19 cellular contexts compared by ENCODE assay signal in genomic region chr3:61445924-61446323, GRCh38.
DNase-seq lines count a peak whose midpoint lies in the region; FAIRE-seq and TF ChIP-seq lines count a peak whose summit lies in the region.
"Had no signal": no experiment of that assay in that cellular context is flagged by ENCODE, and none has a peak within 500 bp of the region (broad histone marks: within the 10 kb centered on the region; RNA-seq: fewer than 3 reads in every experiment).

No MANE protein-coding gene starts in this region.

- POLR2A ChIA-PET in MCF 10A (lab: Yijun Ruan, JAX), result no interaction called here

- peak; percentile 38 for FAIRE-seq in D721Med (lab: Jason Lieb, UNC)
- peak; percentile 42 for FAIRE-seq in urothelium cell line (lab: Jason Lieb, UNC)
- FAIRE-seq: A549, GM12891, GM19239 had no signal

- TF ChIP-seq CTCF in MCF 10A (IDR thresholded peaks at IDR 0.05; ENCODE audit: unreplicated experiment) (no peak), breast epithelium (IDR thresholded peaks at IDR 0.05) (no peak), D721Med (IDR thresholded peaks at IDR 0.05; ENCODE audit: insufficient read depth, missing control alignments) (no peak)

- H3K27ac Mint-ChIP-seq in MCF 10A (ENCODE audit: low read depth, unreplicated experiment), result peak overlapping the region; percentile 96
- H3K27ac Mint-ChIP-seq: B cell; CD4-positive, alpha-beta T cell; CD8-positive, alpha-beta T cell had no signal

- BruUV-seq in MCF 10A (replicated peaks; lab: Mats Ljungman, UMichigan), result no TSS peak

- no peak overlapping the region for H3K27ac ChIP-seq in breast epithelium
- H3K27ac ChIP-seq: 22Rv1; A549; BLaER1 treated with 17β-estradiol and CSF1 and Interleukin-3, amounts not matched to agents 10 nM and 100 nM; C4-2B had no signal

- no peaks in the 10 kb centered on the region for H3K27me3 ChIP-seq in breast epithelium
- H3K27me3 ChIP-seq: BLaER1 treated with 17β-estradiol and CSF1 and Interleukin-3, amounts not matched to agents 10 nM and 100 nM had no signal

- H3K4me3 ChIP-seq in breast epithelium, result no peak overlapping the region
- H3K4me3 ChIP-seq: A549; BLaER1 treated with 17β-estradiol and CSF1 and Interleukin-3, amounts not matched to agents 10 nM and 100 nM had no signal

- intact Hi-C loops in MCF 10A (cut with micrococcal nuclease) (no loop called here), breast epithelium (cut with DNase I; ENCODE audit: low total_unique reads) (no loop called here)

- no peaks in the 10 kb centered on the region for H3K36me3 ChIP-seq in breast epithelium
- H3K36me3 ChIP-seq: BLaER1 treated with 17β-estradiol and CSF1 and Interleukin-3, amounts not matched to agents 10 nM and 100 nM had no signal

- H3K36me3 Mint-ChIP-seq in MCF 10A (ENCODE audit: insufficient read depth, unreplicated experiment), result peaks cover 11% of the 10 kb centered on the region
- H3K36me3 Mint-ChIP-seq: CD8-positive, alpha-beta T cell had no signal

- H3K9me3 Mint-ChIP-seq in MCF 10A (ENCODE audit: unreplicated experiment), result peaks cover 6% of the 10 kb centered on the region
- H3K9me3 Mint-ChIP-seq: CD4-positive, alpha-beta T cell; CD8-positive, alpha-beta T cell had no signal

- TF ChIP-seq POLR2A in breast epithelium (IDR thresholded peaks at IDR 0.05), result no peak

- H3K27me3 Mint-ChIP-seq in MCF 10A (ENCODE audit: insufficient read depth, unreplicated experiment), result no peaks in the 10 kb centered on the region
- H3K27me3 Mint-ChIP-seq: B cell; CD4-positive, alpha-beta T cell had no signal

- H3K4me3 Mint-ChIP-seq in MCF 10A (ENCODE audit: unreplicated experiment), result no peak overlapping the region
- H3K4me3 Mint-ChIP-seq: B cell; CD4-positive, alpha-beta T cell; CD8-positive, alpha-beta T cell had no signal

- H3K9me3 ChIP-seq in breast epithelium, result no peaks in the 10 kb centered on the region
- H3K9me3 ChIP-seq: A549; BLaER1 treated with 17β-estradiol and CSF1 and Interleukin-3, amounts not matched to agents 10 nM and 100 nM; Caco-2 had no signal

- H3K4me1 ChIP-seq in breast epithelium, result no peaks in the 10 kb centered on the region
- H3K4me1 ChIP-seq: A549 had no signal

- CTCF ChIA-PET in MCF 10A (lab: Yijun Ruan, JAX), result no interaction called here

- DNase-seq in MCF 10A (ENCODE audit: unreplicated experiment) (no peak), breast epithelium (ENCODE audit: low spot score in 2 of 2) (no peak), D721Med (ENCODE audit: insufficient read length, low spot score) (no peak), urothelium cell line (ENCODE audit: low spot score) (no peak), pons (ENCODE audit: low spot score) (no peak)
- DNase-seq: AML-193; Caco-2; Calu3; CD4-positive, alpha-beta T cell; CD8-positive, alpha-beta T cell; DMS79 treated with DMSO at 0.1 percent for 48 hours; GF-D8 had no signal

- H3K4me1 Mint-ChIP-seq in MCF 10A (ENCODE audit: insufficient read depth, unreplicated experiment), result peaks cover 47% of the 10 kb centered on the region
- H3K4me1 Mint-ChIP-seq: B cell had no signal
